11 cellular contexts compared by ENCODE assay signal in the genomic region with DNA sequence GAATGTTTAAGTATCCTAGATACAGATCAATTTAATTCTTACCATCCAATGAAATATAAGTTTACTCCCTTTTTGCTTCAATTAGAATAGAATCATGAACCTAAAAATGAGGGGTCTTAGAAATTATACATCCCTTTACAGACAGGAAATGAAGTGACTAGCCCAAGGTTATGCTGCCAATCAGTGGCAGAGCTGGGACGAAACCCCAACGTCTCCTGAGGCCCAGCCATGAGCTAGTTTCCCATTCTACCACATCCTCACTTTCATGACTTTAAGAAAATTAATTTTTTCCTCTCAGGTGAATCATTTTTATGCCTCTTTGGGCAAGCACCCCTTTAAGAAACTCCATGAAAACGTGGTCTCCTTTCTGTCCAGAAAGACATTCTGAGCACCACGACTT. TPM values are rescaled to one million over a fixed set of nuclear protein-coding genes. Genes with fewer than 3 reads are reported as not detected.
DNase-seq lines count a peak whose midpoint lies in the region; ATAC-seq, FAIRE-seq and TF ChIP-seq lines count a peak whose summit lies in the region.
"Had no signal": no experiment of that assay in that cellular context is flagged by ENCODE, and none has a peak within 500 bp of the region (broad histone marks: within the 10 kb centered on the region; RNA-seq: fewer than 3 reads in every experiment).

No MANE protein-coding gene starts in this region.

- no peak overlapping the region for H3K4me2 ChIP-seq in astrocyte (ENCODE audit: low read length)
- no peak overlapping the region for H3K4me2 ChIP-seq in GM23248 (ENCODE audit: unreplicated experiment)
- H3K4me2 ChIP-seq: SK-N-SH had no signal

- FAIRE-seq in astrocyte (lab: Jason Lieb, UNC): no peak
- FAIRE-seq: islet of Langerhans had no signal

- H3K27me3 Mint-ChIP-seq in CD8-positive, alpha-beta T cell (ENCODE audit: low read depth): peaks cover 5% of the 10 kb centered on the region
- H3K27me3 Mint-ChIP-seq in astrocyte (ENCODE audit: low read depth, unreplicated experiment): no peaks in the 10 kb centered on the region

- peaks cover 66% of the 10 kb centered on the region for H3K4me1 Mint-ChIP-seq in CD8-positive, alpha-beta T cell (ENCODE audit: low read depth)
- H3K4me1 Mint-ChIP-seq in astrocyte (ENCODE audit: low read depth, unreplicated experiment): peaks cover 70% of the 10 kb centered on the region

- H3K36me3 ChIP-seq in CD8-positive, alpha-beta T cell (ENCODE audit: insufficient read depth, low read length): no peaks in the 10 kb centered on the region
- H3K36me3 ChIP-seq in KOPT-K1 (ENCODE audit: insufficient read depth, low read length) (no peaks in the 10 kb centered on the region), astrocyte (ENCODE audit: insufficient read depth, low read length) (no peaks in the 10 kb centered on the region), sigmoid colon (no peaks in the 10 kb centered on the region), GM23248 (ENCODE audit: low read depth) (no peaks in the 10 kb centered on the region), brain microvascular endothelial cell (replicated peaks) (no peaks in the 10 kb centered on the region)

- no peak for TF ChIP-seq CTCF in CD8-positive, alpha-beta T cell (IDR thresholded peaks at IDR 0.05)
- TF ChIP-seq CTCF in astrocyte (IDR thresholded peaks at IDR 0.05; ENCODE audit: insufficient read depth, low read depth, low read length) (no peak), sigmoid colon (IDR thresholded peaks at IDR 0.05) (no peak), brain microvascular endothelial cell (IDR thresholded peaks at IDR 0.05; ENCODE audit: low read depth, low read length, missing control alignments) (no peak)

- POLR2A ChIA-PET in CD8-positive, alpha-beta T cell (lab: Charles Lee): interaction anchor here (0.9 to 1.9 kb wide), 3 partner anchors 9 to 20 kb away, joined by 3 to 9 read pairs (median 5); no protein-coding TSS in a partner anchor

- H3K79me2 ChIP-seq in astrocyte (ENCODE audit: insufficient read depth, low read length): peaks cover 92% of the 10 kb centered on the region
- peaks cover 20% of the 10 kb centered on the region for H3K79me2 ChIP-seq in GM23248 (ENCODE audit: insufficient read depth)

- H3K9me3 ChIP-seq in CD8-positive, alpha-beta T cell (ENCODE audit: low read length): no peaks in the 10 kb centered on the region
- H3K9me3 ChIP-seq in KOPT-K1 (ENCODE audit: insufficient read depth, low read length, poor library complexity, severe bottlenecking) (no peaks in the 10 kb centered on the region), astrocyte (ENCODE audit: insufficient read depth, low read depth, low read length) (no peaks in the 10 kb centered on the region), sigmoid colon (no peaks in the 10 kb centered on the region), GM23248 (ENCODE audit: low read depth) (no peaks in the 10 kb centered on the region)
- H3K9me3 ChIP-seq: SK-N-SH had no signal

- no peaks in the 10 kb centered on the region for H3K9me3 Mint-ChIP-seq in CD8-positive, alpha-beta T cell
- H3K9me3 Mint-ChIP-seq in astrocyte (ENCODE audit: unreplicated experiment): no peaks in the 10 kb centered on the region

- no peak for DNase-seq in CD8-positive, alpha-beta T cell
- DNase-seq in astrocyte (ENCODE audit: low read depth) (no peak), sigmoid colon (no peak), KG1 (lab: John Stamatoyannopoulos, UW) (no peak), GM23248 (no peak), brain microvascular endothelial cell (no peak)
- DNase-seq: NCI-H526 treated with DMSO at 0.1 percent for 48 hours, SK-N-SH had no signal

- no peak overlapping the region for H3K4me3 Mint-ChIP-seq in CD8-positive, alpha-beta T cell
- H3K4me3 Mint-ChIP-seq in astrocyte (ENCODE audit: unreplicated experiment): no peak overlapping the region

- no peaks in the 10 kb centered on the region for H3K27me3 ChIP-seq in CD8-positive, alpha-beta T cell (ENCODE audit: insufficient read depth, low read length)
- no peaks in the 10 kb centered on the region for H3K27me3 ChIP-seq in astrocyte (ENCODE audit: insufficient read depth, low read length)
- H3K27me3 ChIP-seq in sigmoid colon: no peaks in the 10 kb centered on the region
- H3K27me3 ChIP-seq in GM23248 (replicated peaks; ENCODE audit: insufficient read depth): no peaks in the 10 kb centered on the region
- H3K27me3 ChIP-seq in brain microvascular endothelial cell (replicated peaks): no peaks in the 10 kb centered on the region

- H4K20me1 ChIP-seq in astrocyte (ENCODE audit: insufficient read depth, low read length) (peaks cover 16% of the 10 kb centered on the region), GM23248 (ENCODE audit: insufficient read depth) (no peaks in the 10 kb centered on the region)

- no peak for ATAC-seq in CD8-positive, alpha-beta T cell
- no peak for ATAC-seq in GM19328 (IDR thresholded peaks at IDR 0.05; ENCODE audit: unreplicated experiment)

- H2AFZ ChIP-seq in astrocyte (ENCODE audit: low read depth, low read length) (no peak overlapping the region), GM23248 (no peak overlapping the region)

- peaks cover 24% of the 10 kb centered on the region for H3F3A ChIP-seq in GM23248 (ENCODE audit: insufficient read depth)

- in situ Hi-C loops in GM23248 (cut with MboI) (no loop called here), brain microvascular endothelial cell (cut with HindIII; ENCODE audit: low pct_ligation_motif_present, low sequenced_read_pairs) (no loop called here)

- no peak for TF ChIP-seq POLR2A in sigmoid colon (IDR thresholded peaks at IDR 0.05)

- H3K36me3 Mint-ChIP-seq in CD8-positive, alpha-beta T cell: no peaks in the 10 kb centered on the region
- H3K36me3 Mint-ChIP-seq in astrocyte (ENCODE audit: low read depth, unreplicated experiment): no peaks in the 10 kb centered on the region

- CTCF ChIA-PET in CD8-positive, alpha-beta T cell (lab: Charles Lee): interaction anchor here (1.2 to 1.4 kb wide), 2 partner anchors 10 to 82 kb away, joined by 3 to 4 read pairs; no protein-coding TSS in a partner anchor

- no peaks in the 10 kb centered on the region for H3K9me2 ChIP-seq in GM23248 (ENCODE audit: insufficient read depth)
- H3K9me2 ChIP-seq: SK-N-SH had no signal

- H3K9ac ChIP-seq in astrocyte (ENCODE audit: low read length) (no peak overlapping the region), GM23248 (no peak overlapping the region)
- H3K9ac ChIP-seq: SK-N-SH had no signal

- no peak overlapping the region for H3K4me3 ChIP-seq in CD8-positive, alpha-beta T cell (ENCODE audit: low read depth, low read length)
- H3K4me3 ChIP-seq in astrocyte (ENCODE audit: insufficient read depth, low read depth, low read length): no peak overlapping the region
- no peak overlapping the region for H3K4me3 ChIP-seq in sigmoid colon
- H3K4me3 ChIP-seq in GM23248: no peak overlapping the region
- H3K4me3 ChIP-seq in brain microvascular endothelial cell (ENCODE audit: low read depth, low read length): no peak overlapping the region

- H3K27ac ChIP-seq in CD8-positive, alpha-beta T cell (ENCODE audit: low read depth, low read length): no peak overlapping the region
- H3K27ac ChIP-seq in KOPT-K1 (ENCODE audit: low read depth, low read length, poor library complexity, severe bottlenecking): peak overlapping the region; percentile 40
- H3K27ac ChIP-seq in astrocyte (ENCODE audit: low read depth, low read length): no peak overlapping the region
- H3K27ac ChIP-seq in sigmoid colon: peak overlapping the region; percentile 70 to 95 (median 91)
- H3K27ac ChIP-seq in GM23248: no peak overlapping the region
- H3K27ac ChIP-seq in brain microvascular endothelial cell: no peak overlapping the region

- TF ChIP-seq EP300 in sigmoid colon (IDR thresholded peaks at IDR 0.05): no peak

- peak overlapping the region; percentile 74 for H3K27ac Mint-ChIP-seq in CD8-positive, alpha-beta T cell
- peak overlapping the region; percentile 42 for H3K27ac Mint-ChIP-seq in astrocyte (ENCODE audit: unreplicated experiment)

- intact Hi-C loops in CD8-positive, alpha-beta T cell (cut with DNase I, micrococcal nuclease): no loop called here
- intact Hi-C loops in sigmoid colon (cut with DNase I): loop anchor here (5.0 kb wide), 1 partner anchor 37 kb away; no protein-coding TSS in a partner anchor

- WGBS in sigmoid colon, 2 donors: 55 to 63% methylated on average over 4 of the region's 4 CpGs
- WGBS in GM23248 (ENCODE audit: low coverage in 1 of 2, low lambda C conversion rate in 2 of 2, missing lambda C conversion rate in 2 of 2), 2 experiments: 90 to 93% methylated on average over 4 of the region's 4 CpGs

- peaks cover 18% of the 10 kb centered on the region for H3K4me1 ChIP-seq in CD8-positive, alpha-beta T cell (ENCODE audit: insufficient read depth, low read length)
- H3K4me1 ChIP-seq in astrocyte (ENCODE audit: insufficient read depth, low read length) (peaks cover 37% of the 10 kb centered on the region), sigmoid colon (peaks cover 2 to 100% (median 97%) of the 10 kb centered on the region in 4 donors), GM23248 (ENCODE audit: insufficient read depth) (peaks cover 28% of the 10 kb centered on the region)

RNA-seq across cellular contexts. Expression of gene LRIG1, which starts 11.2 kb away (rescaled TPM):
- 10 to 100 TPM; 38.2 to 39.4 TPM for total RNA-seq in CD8-positive, alpha-beta T cell
- 39.7 and 45.3 TPM in 2 replicates for total RNA-seq in astrocyte
- 100 to 1,000 TPM; 150 to 226 (median 210) TPM for total RNA-seq in sigmoid colon
- polyA plus RNA-seq in sigmoid colon: 10 to 100 TPM in 1 of 3 donors, 1 to 10 TPM in 2; 4.2 to 36.1 (median 6.0) TPM
- total RNA-seq in GM23248 (2014; rRNA removed; shearing (Covaris generic)): 6.5 and 10.0 TPM in 2 replicates
- polyA plus RNA-seq in GM23248 (2016; fragmentation: Nextera tagmentation; extraction: Ambion mirVana): 2.8 and 3.1 TPM in 2 replicates

Comparison
In these comparisons a context has a peak if more than half of its experiments do, and no peak if none do; other contexts are left out.
1. H3K27ac ChIP-seq: peak in KOPT-K1 (single experiment) and sigmoid colon (4 of 4); none in CD8-positive, alpha-beta T cell (single experiment), astrocyte (single experiment), GM23248 (single experiment) and brain microvascular endothelial cell (single experiment).